Comparison of ENCODE assay signal across 18 cellular contexts in genomic region chr9:35832814-35833213, GRCh38. TPM values are rescaled to one million over a fixed set of nuclear protein-coding genes. Genes with fewer than 3 reads are reported as not detected.
DNase-seq lines count a peak whose midpoint lies in the region; ATAC-seq and TF ChIP-seq lines count a peak whose summit lies in the region.
"Had no signal": no experiment of that assay in that cellular context is flagged by ENCODE, and none has a peak within 500 bp of the region (broad histone marks: within the 10 kb centered on the region; RNA-seq: fewer than 3 reads in every experiment).

No MANE protein-coding gene starts in this region.

- intact Hi-C loops in PC-3 (cut with micrococcal nuclease), result no loop called here
- intact Hi-C loops in transverse colon (cut with DNase I; ENCODE audit: low total_unique reads), result no loop called here
- intact Hi-C loops in posterior cingulate gyrus (cut with DNase I), result no loop called here

- no peaks in the 10 kb centered on the region for H3K9me3 Mint-ChIP-seq in chondrocyte (ENCODE audit: low read depth)
- H3K9me3 Mint-ChIP-seq: natural killer cell had no signal

- peak overlapping the region; percentile 76 for H3K4me2 ChIP-seq in PC-3 (ENCODE audit: low read length)

- H3K9me2 ChIP-seq in PC-3 (replicated peaks; ENCODE audit: low read length), result no peaks in the 10 kb centered on the region

- no peaks in the 10 kb centered on the region for H3K9me3 ChIP-seq in PC-3 (ENCODE audit: low read length)
- H3K9me3 ChIP-seq in mucosa of stomach (ENCODE audit: control insufficient read depth, low read length), result no peaks in the 10 kb centered on the region
- H3K9me3 ChIP-seq in transverse colon, result no peaks in the 10 kb centered on the region
- H3K9me3 ChIP-seq: SJSA1 had no signal

- H3K36me3 ChIP-seq in PC-3 (ENCODE audit: low read depth, low read length) (no peaks in the 10 kb centered on the region), mucosa of stomach (ENCODE audit: control insufficient read depth, insufficient read depth, low read length) (no peaks in the 10 kb centered on the region), transverse colon (no peaks in the 10 kb centered on the region)
- H3K36me3 ChIP-seq: SJSA1 had no signal

- 0 out of 2 replicates have a peak overlapping the region, but pooled peaks have one; percentile 43 for H2AFZ ChIP-seq in PC-3 (ENCODE audit: low read length)

- peaks cover 40% of the 10 kb centered on the region for H3K4me1 ChIP-seq in PC-3 (ENCODE audit: insufficient read depth, low read length)
- peaks cover 58% of the 10 kb centered on the region for H3K4me1 ChIP-seq in mucosa of stomach (ENCODE audit: control insufficient read depth, insufficient read depth, low read length)
- peaks cover 17 to 62% (median 52%) of the 10 kb centered on the region in 4 donors for H3K4me1 ChIP-seq in transverse colon

- in situ Hi-C loops in transverse colon (cut with MboI; ENCODE audit: low pct_ligation_motif_present in 1 of 4, low pct_unique_long_range_greater_than_20kb in 1 of 4, low sequenced_read_pairs in 3 of 4), result no loop called here

- peaks cover 4% of the 10 kb centered on the region for H3K36me3 Mint-ChIP-seq in chondrocyte (ENCODE audit: low read depth)
- H3K36me3 Mint-ChIP-seq: natural killer cell had no signal

- H3K79me2 ChIP-seq in PC-3 (ENCODE audit: low read length), result no peaks in the 10 kb centered on the region

- ATAC-seq in PC-3 (no peak), GM18502 (IDR thresholded peaks at IDR 0.05; ENCODE audit: poor library complexity, unreplicated experiment) (no peak)
- ATAC-seq: HCT116, natural killer cell had no signal

- WGBS in transverse colon (ENCODE audit: low coverage in 1 of 2), 2 donors, result 78 to 90% methylated on average over 2 to 5 of the region's 5 CpGs

- H3F3A ChIP-seq in PC-3 (ENCODE audit: low read length, unreplicated experiment), result no peaks in the 10 kb centered on the region

- no peaks in the 10 kb centered on the region for H4K20me1 ChIP-seq in PC-3 (ENCODE audit: low read length)

- H3K4me3 Mint-ChIP-seq in chondrocyte (ENCODE audit: unreplicated experiment), result no peak overlapping the region

- no peak for TF ChIP-seq POLR2A in transverse colon (IDR thresholded peaks at IDR 0.05)

- TF ChIP-seq EP300 in transverse colon (IDR thresholded peaks at IDR 0.05; ENCODE audit: low read depth), result no peak

- H3K27me3 ChIP-seq in PC-3 (ENCODE audit: low read length) (no peaks in the 10 kb centered on the region), mucosa of stomach (ENCODE audit: control insufficient read depth, insufficient read depth, low read length) (no peaks in the 10 kb centered on the region), transverse colon (no peaks in the 10 kb centered on the region)
- H3K27me3 ChIP-seq: SJSA1 had no signal

- DNase-seq in PC-3 (peak; percentile 28), chondrocyte (ENCODE audit: low spot score) (peak; percentile 25), transverse colon (no peak), NCI-H187 (lab: John Stamatoyannopoulos, UW) (no peak), posterior cingulate gyrus (no peak)
- DNase-seq: natural killer cell, NCI-H2081, NCI-H510A had no signal

- H3K4me1 Mint-ChIP-seq in chondrocyte (ENCODE audit: low read depth), result peaks cover 39% of the 10 kb centered on the region

- H3K27ac ChIP-seq in PC-3 (ENCODE audit: low read length) (peak overlapping the region; percentile 90), transverse colon (peak overlapping the region; percentile 77 to 85 (median 78))
- H3K27ac ChIP-seq: SJSA1 had no signal

- CTCF ChIA-PET in PC-3 (lab: Charles Lee), result interaction anchor here (0.5 to 1.4 kb wide), 2 partner anchors 10 to 43 kb away, joined by 3 to 4 read pairs; no protein-coding TSS in a partner anchor

- H3K27me3 Mint-ChIP-seq in chondrocyte (ENCODE audit: low read depth), result no peaks in the 10 kb centered on the region

- H3K9ac ChIP-seq in PC-3 (ENCODE audit: low read length) (no peak overlapping the region), mucosa of stomach (ENCODE audit: low read length) (peak overlapping the region; percentile 57)

- no peak for TF ChIP-seq CTCF in PC-3 (conservative IDR thresholded peaks at IDR 0.05; ENCODE audit: low read depth, low read length)
- TF ChIP-seq CTCF in chondrocyte (IDR thresholded peaks at IDR 0.05), result no peak
- TF ChIP-seq CTCF in transverse colon (IDR thresholded peaks at IDR 0.05), result no peak

- BruUV-seq in PC-3 (replicated peaks; lab: Mats Ljungman, UMichigan), result TSS peak; percentile 29

- POLR2A ChIA-PET in PC-3 (lab: Charles Lee; ENCODE audit: unreplicated experiment), result no interaction called here

- no peak overlapping the region for H3K27ac Mint-ChIP-seq in chondrocyte (ENCODE audit: unreplicated experiment)

- H3K4me3 ChIP-seq in PC-3 (ENCODE audit: low read length) (no peak overlapping the region), mucosa of stomach (ENCODE audit: low read length) (no peak overlapping the region), transverse colon (no peak overlapping the region)
- H3K4me3 ChIP-seq: SJSA1 had no signal

RNA-seq across cellular contexts. Expression of gene TMEM8B, which starts 3.8 kb away (rescaled TPM):
- 1.6 and 2.4 TPM in 2 replicates for total RNA-seq in PC-3 (2014; rRNA removed)
- total RNA-seq in chondrocyte, result 17.4 to 18.2 TPM (median 18.1 TPM) in 3 replicates
- total RNA-seq in transverse colon, result 10 to 100 TPM in 2 of 4 donors, 1 to 10 TPM in 2; 7.8 to 21.3 (median 9.6) TPM

RNA-seq across cellular contexts. Expression of gene FAM221B, which starts 4.3 kb away (rescaled TPM):
- total RNA-seq in PC-3 (2014; rRNA removed) (0.29 TPM in 1 of 2 replicates, not detected in the other), chondrocyte (not detected in 3 replicates), transverse colon (under 1 TPM in 1 of 4 donors, not detected in 3; 0.14 TPM)
- total RNA-seq: activated CD8-positive, alpha-beta memory T cell treated with anti-CD3 and anti-CD28 coated beads for 36 hours; astrocyte; dermis microvascular lymphatic vessel endothelial cell; fibroblast of lung; natural killer cell; SJSA1; T-helper 2 cell treated with Interferon-gamma antibody and Interleukin-4, amounts not matched to agents 100 ng/mL and 5 ng/mL, for 36 hours; temporal lobe had no signal

RNA-seq across cellular contexts. Expression of gene HINT2, which starts 18.0 kb away (rescaled TPM):
- total RNA-seq in PC-3 (2014; rRNA removed) (69.7 and 78.5 TPM in 2 replicates), chondrocyte (30.3 to 32.8 TPM (median 32.0 TPM) in 3 replicates), transverse colon (10 to 100 TPM; 16.8 to 58.0 (median 38.9) TPM)

RNA-seq across cellular contexts. Expression of gene SPAG8, which starts 20.8 kb away (rescaled TPM):
- not detected in 2 replicates for total RNA-seq in PC-3 (2014; rRNA removed)
- total RNA-seq in chondrocyte, result 0.30 to 3.3 TPM (median 0.82 TPM) in 3 replicates
- 1 to 10 TPM in 2 of 4 donors, under 1 TPM in 1, not detected in 1; 0.41 to 3.0 (median 1.9) TPM for total RNA-seq in transverse colon
- total RNA-seq: dermis microvascular lymphatic vessel endothelial cell had no signal

RNA-seq across cellular contexts. Expression of gene OR13J1, which starts 37.4 kb away (rescaled TPM):
- total RNA-seq in PC-3 (2014; rRNA removed) (not detected in 2 replicates), chondrocyte (not detected in 3 replicates), transverse colon (under 1 TPM in 1 of 4 donors, not detected in 3; 0.64 TPM)
- total RNA-seq: activated CD8-positive, alpha-beta memory T cell treated with anti-CD3 and anti-CD28 coated beads for 36 hours; astrocyte; dermis microvascular lymphatic vessel endothelial cell; fibroblast of lung; natural killer cell; SJSA1; T-helper 2 cell treated with Interferon-gamma antibody and Interleukin-4, amounts not matched to agents 100 ng/mL and 5 ng/mL, for 36 hours; temporal lobe had no signal

Comparison
In these comparisons a context has a peak if more than half of its experiments do, and no peak if none do; other contexts are left out.
1. DNase-seq: peak in PC-3 (single experiment) and chondrocyte (single experiment); none in transverse colon (single experiment), NCI-H187 (0 of 2) and posterior cingulate gyrus (0 of 10).